ENCODE assay signal across 8 cellular contexts in genomic region chr9:94029932-94030317, GRCh38. TPM values are rescaled to one million over a fixed set of nuclear protein-coding genes. Genes with fewer than 3 reads are reported as not detected.
DNase-seq lines count a peak whose midpoint lies in the region; ATAC-seq and TF ChIP-seq lines count a peak whose summit lies in the region.

No MANE protein-coding gene starts in this region.

- TF ChIP-seq CTCF in BJ (IDR thresholded peaks at IDR 0.05; ENCODE audit: insufficient read depth, low read depth, low read length) (no peak), choroid plexus epithelial cell (conservative IDR thresholded peaks at IDR 0.05; ENCODE audit: low read depth, low read length) (no peak)

- H3K27me3 Mint-ChIP-seq in IgD-negative memory B cell: no peaks in the 10 kb centered on the region
- peaks cover 2 to 11% (median 6%) of the 10 kb centered on the region in 5 donors for H3K27me3 Mint-ChIP-seq in naive thymus-derived CD8-positive, alpha-beta T cell

- no peak for ATAC-seq in naive thymus-derived CD8-positive, alpha-beta T cell
- ATAC-seq in HG02938 (IDR thresholded peaks at IDR 0.05; ENCODE audit: unreplicated experiment): no peak

- peak overlapping the region; percentile 90 to 100 (median 98) for H3K4me3 Mint-ChIP-seq in IgD-negative memory B cell
- peak overlapping the region; percentile 96 to 100 (median 98) for H3K4me3 Mint-ChIP-seq in naive thymus-derived CD8-positive, alpha-beta T cell

- H3K27ac ChIP-seq in substantia nigra (ENCODE audit: low read depth, low read length, poor library complexity, severe bottlenecking): no peak overlapping the region

- peak overlapping the region; percentile 15 to 96 (median 85) for H3K27ac Mint-ChIP-seq in IgD-negative memory B cell
- H3K27ac Mint-ChIP-seq in naive thymus-derived CD8-positive, alpha-beta T cell: peak overlapping the region; percentile 84 to 98 (median 97)

- no peaks in the 10 kb centered on the region for H3K36me3 Mint-ChIP-seq in IgD-negative memory B cell
- H3K36me3 Mint-ChIP-seq in naive thymus-derived CD8-positive, alpha-beta T cell: peaks cover 0 to 2% (median 0%) of the 10 kb centered on the region in 3 donors

- no peak for DNase-seq in BJ (ENCODE audit: low read depth)
- DNase-seq in choroid plexus epithelial cell (ENCODE audit: low read depth): no peak
- DNase-seq in naive thymus-derived CD8-positive, alpha-beta T cell: no peak
- no peak for DNase-seq in NCI-H1694 treated with DMSO at 0.1 percent for 48 hours (lab: John Stamatoyannopoulos, UW)
- no peak for DNase-seq in UCSD-AML1 (lab: John Stamatoyannopoulos, UW; ENCODE audit: unreplicated experiment)
- DNase-seq in substantia nigra (lab: John Stamatoyannopoulos, UW): no peak

- H3K27me3 ChIP-seq in BJ (ENCODE audit: control insufficient read depth, insufficient read depth, low read length): no peaks in the 10 kb centered on the region

- CTCF ChIA-PET in BJ (lab: Yijun Ruan, JAX): interaction anchor here (4.0 kb wide), 1 partner anchor 15 kb away, joined by 16 read pairs; no protein-coding TSS in a partner anchor

- H3K4me1 Mint-ChIP-seq in IgD-negative memory B cell: peaks cover 10 to 15% (median 15%) of the 10 kb centered on the region in 3 donors
- H3K4me1 Mint-ChIP-seq in naive thymus-derived CD8-positive, alpha-beta T cell: peaks cover 11 to 26% (median 19%) of the 10 kb centered on the region in 4 donors

- H3K36me3 ChIP-seq in BJ (ENCODE audit: control insufficient read depth, insufficient read depth, low read length): no peaks in the 10 kb centered on the region

- H3K4me3 ChIP-seq in BJ (ENCODE audit: low read depth, low read length): peak overlapping the region; percentile 62
- peak overlapping the region; percentile 90 for H3K4me3 ChIP-seq in choroid plexus epithelial cell (ENCODE audit: low read depth, low read length)

- H3K9me3 Mint-ChIP-seq in IgD-negative memory B cell: no peaks in the 10 kb centered on the region
- H3K9me3 Mint-ChIP-seq in naive thymus-derived CD8-positive, alpha-beta T cell: peaks cover 0 to 5% (median 1%) of the 10 kb centered on the region in 9 donors

- POLR2A ChIA-PET in BJ (lab: Charles Lee): no interaction called here
- POLR2A ChIA-PET in naive thymus-derived CD8-positive, alpha-beta T cell (lab: Charles Lee): no interaction called here

RNA-seq across cellular contexts. Expression of gene PTPDC1, which starts 54.3 kb away (rescaled TPM):
- polyA plus RNA-seq in BJ (2011; rRNA removed): 4.8 and 6.4 TPM in 2 replicates
- 5.2 and 6.1 TPM in 2 replicates for polyA minus RNA-seq in BJ (2011; rRNA and poly(A)+ RNA removed)
- 2.7 TPM for polyA plus RNA-seq in IgD-negative memory B cell
- 10 to 100 TPM in 1 of 2 experiments, 1 to 10 TPM in 1; 8.7 to 10.2 TPM for total RNA-seq in naive thymus-derived CD8-positive, alpha-beta T cell
- polyA plus RNA-seq in naive thymus-derived CD8-positive, alpha-beta T cell: 1 to 10 TPM; 1.9 to 4.9 (median 2.1) TPM
